In the genomic region with DNA sequence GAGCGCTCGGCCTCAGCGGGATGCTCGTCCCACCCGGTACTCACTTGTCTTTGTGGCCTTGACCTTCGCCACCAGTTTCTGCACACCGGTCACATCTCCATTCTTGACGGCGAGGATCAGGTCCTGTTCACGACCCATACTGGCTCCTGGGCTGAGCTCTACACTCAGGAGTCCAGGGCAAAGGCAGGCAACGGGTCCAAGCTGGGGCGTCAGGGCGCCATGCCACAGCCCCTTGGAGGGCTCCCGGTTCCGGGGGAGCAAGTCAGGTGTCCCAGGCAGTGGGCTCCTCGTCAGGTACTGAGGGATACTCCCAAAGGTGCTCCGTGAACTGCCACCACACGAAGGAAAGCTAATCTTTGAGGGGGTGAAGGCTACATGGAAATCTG, we compare ENCODE assay signal across 12 cellular contexts. TPM values are rescaled to one million over a fixed set of nuclear protein-coding genes. Genes with fewer than 3 reads are reported as not detected.
DNase-seq lines count a peak whose midpoint lies in the region; ATAC-seq and TF ChIP-seq lines count a peak whose summit lies in the region.
"Had no signal": no experiment of that assay in that cellular context is flagged by ENCODE, and none has a peak within 500 bp of the region (broad histone marks: within the 10 kb centered on the region; RNA-seq: fewer than 3 reads in every experiment).

No MANE protein-coding gene starts in this region.

- peak overlapping the region in 6 of 8 donors; percentile 24 to 81 (median 57) for H3K4me3 Mint-ChIP-seq in naive B cell

- H2AFZ ChIP-seq in SK-N-SH (ENCODE audit: low read depth), result no peak overlapping the region

- TF ChIP-seq POLR2A in upper lobe of left lung (IDR thresholded peaks at IDR 0.05), result no peak
- no peak for TF ChIP-seq POLR2A in lower leg skin (IDR thresholded peaks at IDR 0.05)

- H3K27me3 ChIP-seq in SK-N-SH (ENCODE audit: insufficient read depth) (no peaks in the 10 kb centered on the region), ectodermal cell (ENCODE audit: control insufficient read depth, insufficient read depth, low read length, poor library complexity, severe bottlenecking) (no peaks in the 10 kb centered on the region), upper lobe of left lung (peaks cover 0 to 5% (median 0%) of the 10 kb centered on the region in 4 donors)

- DNase-seq in SK-N-SH, result no peak
- no peak for DNase-seq in naive B cell
- DNase-seq in upper lobe of left lung, result no peak
- no peak for DNase-seq in lower leg skin (ENCODE audit: low spot score in 2 of 2)
- DNase-seq in EL, result no peak
- DNase-seq: 8988T; activated naive CD4-positive, alpha-beta T cell treated with anti-CD3 and anti-CD28 coated beads, Interleukin-2, amount 50 U/mL, for 16 hours; mesendoderm had no signal

- H3K27ac ChIP-seq in SK-N-SH (ENCODE audit: low read depth in 2 of 2, low read length in 1 of 2) (no peak overlapping the region), ectodermal cell (ENCODE audit: insufficient read depth, low read depth, low read length, poor library complexity, severe bottlenecking) (no peak overlapping the region), upper lobe of left lung (peak overlapping the region; percentile 89 to 92 (median 91))

- H3K79me2 ChIP-seq in SK-N-SH (ENCODE audit: insufficient read depth), result peaks cover 24% of the 10 kb centered on the region; the same call in 1 of the 2 replicates

- H3K36me3 ChIP-seq in SK-N-SH (replicated peaks in 1 of 2; ENCODE audit: control insufficient read depth in 1 of 2, insufficient read depth in 2 of 2, low read length in 1 of 2), result peaks cover 0 to 2% of the 10 kb centered on the region in 2 experiments
- H3K36me3 ChIP-seq in ectodermal cell (ENCODE audit: control insufficient read depth, insufficient read depth, low read length), result no peaks in the 10 kb centered on the region
- H3K36me3 ChIP-seq in upper lobe of left lung, result peaks cover 0 to 26% (median 5%) of the 10 kb centered on the region in 4 donors

- no peak for TF ChIP-seq EP300 in SK-N-SH (IDR thresholded peaks at IDR 0.05; ENCODE audit: borderline replicate concordance in 1 of 2, low read depth in 1 of 2, low read length in 1 of 2)
- no peak for TF ChIP-seq EP300 in upper lobe of left lung (IDR thresholded peaks at IDR 0.05)

- no peak for ATAC-seq in SK-N-SH treated with all-trans-retinoic acid at 6 μM for 48 hours
- ATAC-seq in naive B cell (ENCODE audit: low read depth in 2 of 2), result no peak
- ATAC-seq in upper lobe of left lung (ENCODE audit: low FRiP score in 2 of 2), result no peak
- ATAC-seq in GM19397 (IDR thresholded peaks at IDR 0.05; ENCODE audit: unreplicated experiment), result no peak
- ATAC-seq: activated CD4-positive, CD25-positive, alpha-beta regulatory T cell treated with anti-CD3 and anti-CD28 coated beads, Interleukin-2, amount 50 U/mL, for 24 hours had no signal

- TF ChIP-seq CTCF in SK-N-SH (IDR thresholded peaks at IDR 0.05) (no peak), upper lobe of left lung (IDR thresholded peaks at IDR 0.05) (no peak), lower leg skin (IDR thresholded peaks at IDR 0.05) (no peak)

- no peaks in the 10 kb centered on the region for H3K9me3 ChIP-seq in SK-N-SH
- H3K9me3 ChIP-seq in ectodermal cell (ENCODE audit: control insufficient read depth, low read length), result no peaks in the 10 kb centered on the region
- H3K9me3 ChIP-seq in upper lobe of left lung, result no peaks in the 10 kb centered on the region

- H3K9ac ChIP-seq in SK-N-SH, result 0 out of 2 replicates have a peak overlapping the region, but pooled peaks have one; percentile 78

- no peaks in the 10 kb centered on the region for H3K36me3 Mint-ChIP-seq in naive B cell

- intact Hi-C loops in lower leg skin (cut with DNase I; ENCODE audit: low total_unique reads), result no loop called here

- TF ChIP-seq RAD21 in SK-N-SH (IDR thresholded peaks at IDR 0.05; ENCODE audit: low read length), result no peak

- no peak overlapping the region for H3K27ac Mint-ChIP-seq in naive B cell

- H3K9me2 ChIP-seq in SK-N-SH, result no peaks in the 10 kb centered on the region

- POLR2A ChIA-PET in SK-N-SH (lab: Yijun Ruan, JAX), result no interaction called here

- CTCF ChIA-PET in SK-N-SH (lab: Yijun Ruan, JAX), result interaction anchor here (1.0 to 1.8 kb wide), 7 partner anchors 8 to 236 kb away, joined by 3 to 9 read pairs (median 4); a partner anchor contains a TSS

- no peaks in the 10 kb centered on the region for H3K9me3 Mint-ChIP-seq in naive B cell

- WGBS in SK-N-SH (ENCODE audit: low lambda C conversion rate), result 97% methylated on average over 18 of the region's 18 CpGs
- 94 to 95% methylated on average over 18 of the region's 18 CpGs for WGBS in ectodermal cell, 2 experiments
- 51 to 77% methylated on average over 15 to 18 of the region's 18 CpGs for WGBS in upper lobe of left lung, 2 donors
- 57 to 88% methylated on average over 18 of the region's 18 CpGs for WGBS in lower leg skin, 2 donors

- H3F3A ChIP-seq in SK-N-SH (replicated peaks; ENCODE audit: insufficient read depth), result no peaks in the 10 kb centered on the region

- no peaks in the 10 kb centered on the region for H3K27me3 Mint-ChIP-seq in naive B cell

- H3K4me1 ChIP-seq in SK-N-SH (ENCODE audit: control insufficient read depth in 1 of 2, insufficient read depth in 2 of 2, low read depth in 1 of 2, low read length in 1 of 2), result peaks cover 5 to 39% of the 10 kb centered on the region in 2 experiments; a peak in 1 of 4 replicates
- H3K4me1 ChIP-seq in ectodermal cell (ENCODE audit: control insufficient read depth, insufficient read depth, low read length), result peaks cover 6% of the 10 kb centered on the region
- H3K4me1 ChIP-seq in upper lobe of left lung, result peaks cover 47 to 80% (median 56%) of the 10 kb centered on the region in 4 donors

- H3K4me3 ChIP-seq in SK-N-SH (ENCODE audit: low read depth in 2 of 2, low read length in 1 of 2) (peak overlapping the region; percentile 81 to 98; a peak in 3 of 4 replicates), ectodermal cell (ENCODE audit: insufficient read depth, low read depth, low read length) (peak overlapping the region; percentile 61), upper lobe of left lung (peak overlapping the region; percentile 90 to 100 (median 92)), lower leg skin (ENCODE audit: low read depth, poor library complexity, severe bottlenecking) (no peak overlapping the region)

- peaks cover 39% of the 10 kb centered on the region for H4K20me1 ChIP-seq in SK-N-SH (ENCODE audit: insufficient read depth)

- peaks cover 14 to 19% (median 18%) of the 10 kb centered on the region in 3 donors for H3K4me1 Mint-ChIP-seq in naive B cell

- H3K4me2 ChIP-seq in SK-N-SH, result peak overlapping the region; percentile 100

TF ChIP-seq in SK-N-SH, 30 proteins besides CTCF, POLR2A, EP300 and RAD21 (continues in another document):
- TF ChIP-seq TCF12 (IDR thresholded peaks at IDR 0.05) (no peak), RCOR1 (IDR thresholded peaks at IDR 0.05; ENCODE audit: low read length) (no peak), ELF1 (IDR thresholded peaks at IDR 0.05) (no peak), RFX5 (IDR thresholded peaks at IDR 0.05; ENCODE audit: low read length) (no peak), GATA2 (CRISPR knock-in tag; IDR thresholded peaks at IDR 0.05) (no peak), FOXJ3 (CRISPR knock-in tag; IDR thresholded peaks at IDR 0.05) (no peak)

TF ChIP-seq in SK-N-SH treated with all-trans-retinoic acid at 6 μM for 48 hours, 23 proteins besides CTCF, POLR2A, EP300 and RAD21 (continues in another document):
- no peak for TF ChIP-seq ESRRG (CRISPR knock-in tag; IDR thresholded peaks at IDR 0.05)

RNA-seq across cellular contexts. Expression of a gene that starts 1.7 kb away (rescaled TPM):
- 5.2 and 6.5 TPM in 2 replicates for polyA plus RNA-seq in SK-N-SH (2012; rRNA removed)
- polyA plus RNA-seq in SK-N-SH (2012; cell fraction: cytosol; rRNA removed), result 2.3 and 4.5 TPM in 2 replicates
- polyA plus RNA-seq in SK-N-SH (2012; cell fraction: nucleus; rRNA removed), result 18.8 and 32.9 TPM in 2 replicates
- 24.0 TPM for polyA plus RNA-seq in ectodermal cell (2013, experiment 1 of 4)
- polyA plus RNA-seq in ectodermal cell (2013, experiment 2 of 4), result 24.3 TPM
- polyA plus RNA-seq in ectodermal cell (2013, experiment 3 of 4), result 15.2 TPM
- polyA plus RNA-seq in ectodermal cell (2013, experiment 4 of 4), result 16.6 TPM
- polyA plus RNA-seq in naive B cell (ENCODE audit: low read depth in 6 of 6), result under 1 TPM in 1 of 6 donors, not detected in 5; 0.29 TPM
- total RNA-seq in upper lobe of left lung, result 100 to 1,000 TPM in 1 of 6 donors, 10 to 100 TPM in 5; 24.1 to 113 (median 48.5) TPM
- total RNA-seq in lower leg skin, result 10 to 100 TPM; 11.7 to 23.2 (median 17.8) TPM

RNA-seq across cellular contexts. Expression of a gene that starts 2.7 kb away (rescaled TPM):
- polyA plus RNA-seq in SK-N-SH (2012; rRNA removed) (29.8 and 37.7 TPM in 2 replicates), naive B cell (ENCODE audit: low read depth in 6 of 6) (10 to 100 TPM; 18.3 to 42.3 (median 23.7) TPM)
- polyA plus RNA-seq in SK-N-SH (2012; cell fraction: cytosol; rRNA removed), result 14.2 and 21.1 TPM in 2 replicates
- 85.0 and 113 TPM in 2 replicates for polyA plus RNA-seq in SK-N-SH (2012; cell fraction: nucleus; rRNA removed)
- 59.8 TPM for polyA plus RNA-seq in ectodermal cell (2013, experiment 1 of 4)
- 49.6 TPM for polyA plus RNA-seq in ectodermal cell (2013, experiment 2 of 4)
- polyA plus RNA-seq in ectodermal cell (2013, experiment 3 of 4), result 41.6 TPM
- 38.0 TPM for polyA plus RNA-seq in ectodermal cell (2013, experiment 4 of 4)
- total RNA-seq in upper lobe of left lung (100 to 1,000 TPM in 2 of 6 donors, 10 to 100 TPM in 4; 19.5 to 125 (median 31.3) TPM), lower leg skin (10 to 100 TPM; 42.7 to 70.8 (median 50.8) TPM)

RNA-seq across cellular contexts. Expression of a gene that starts 11.8 kb away (rescaled TPM):
- polyA plus RNA-seq in SK-N-SH (2012; rRNA removed), result 4.4 and 6.7 TPM in 2 replicates
- polyA plus RNA-seq in SK-N-SH (2012; cell fraction: cytosol; rRNA removed), result 1.7 and 3.1 TPM in 2 replicates
- 14.0 and 23.1 TPM in 2 replicates for polyA plus RNA-seq in SK-N-SH (2012; cell fraction: nucleus; rRNA removed)
- polyA plus RNA-seq in ectodermal cell (2013, experiment 1 of 4), result 40.6 TPM
- polyA plus RNA-seq in ectodermal cell (2013, experiment 2 of 4), result 54.1 TPM
- polyA plus RNA-seq in ectodermal cell (2013, experiment 3 of 4), result 32.3 TPM
- polyA plus RNA-seq in ectodermal cell (2013, experiment 4 of 4), result 33.2 TPM
- 10 to 100 TPM in 3 of 6 donors, 1 to 10 TPM in 3; 6.1 to 14.4 (median 10.4) TPM for polyA plus RNA-seq in naive B cell (ENCODE audit: low read depth in 6 of 6)
- 100 to 1,000 TPM; 113 to 256 (median 175) TPM for total RNA-seq in upper lobe of left lung
- 10 to 100 TPM; 57.3 to 96.0 (median 79.6) TPM for total RNA-seq in lower leg skin

RNA-seq across cellular contexts. Expression of a gene that starts 57.2 kb away (rescaled TPM):
- polyA plus RNA-seq in SK-N-SH (2012; rRNA removed) (68.0 and 89.9 TPM in 2 replicates), naive B cell (ENCODE audit: low read depth in 6 of 6) (10 to 100 TPM in 2 of 6 donors, 1 to 10 TPM in 4; 6.3 to 25.9 (median 9.0) TPM)
- 20.5 and 37.3 TPM in 2 replicates for polyA plus RNA-seq in SK-N-SH (2012; cell fraction: cytosol; rRNA removed)
- polyA plus RNA-seq in SK-N-SH (2012; cell fraction: nucleus; rRNA removed), result 318 and 375 TPM in 2 replicates
- polyA plus RNA-seq in ectodermal cell (2013, experiment 1 of 4), result 111 TPM
- polyA plus RNA-seq in ectodermal cell (2013, experiment 2 of 4), result 91.6 TPM
- polyA plus RNA-seq in ectodermal cell (2013, experiment 3 of 4), result 98.3 TPM
- polyA plus RNA-seq in ectodermal cell (2013, experiment 4 of 4), result 107 TPM
- total RNA-seq in upper lobe of left lung (100 to 1,000 TPM in 2 of 6 donors, 10 to 100 TPM in 4; 62.3 to 320 (median 90.5) TPM), lower leg skin (100 to 1,000 TPM in 1 of 4 donors, 10 to 100 TPM in 3; 39.3 to 103 (median 79.0) TPM)

Comparison
In these comparisons a context has a peak if more than half of its experiments do, and no peak if none do; other contexts are left out.
1. H3K27ac ChIP-seq: peak in upper lobe of left lung (4 of 4); none in SK-N-SH (0 of 2) and ectodermal cell (single experiment).